Comparison of ENCODE assay signal across 8 cellular contexts in genomic region chr15:62165029-62165792, GRCh38. TPM values are rescaled to one million over a fixed set of nuclear protein-coding genes. Genes with fewer than 3 reads are reported as not detected.
A peak's percentile ranks its signal among the peaks of the same experiment; 100 is the strongest.
DNase-seq lines count a peak whose midpoint lies in the region; ATAC-seq and TF ChIP-seq lines count a peak whose summit lies in the region.

TSS of gene C2CD4B (minus strand) at chr15:62165285. CDS start at chr15:62164984, 301 bp downstream.

- WGBS in prostate gland, result 18% methylated on average over 38 of the region's 38 CpGs

- POLR2A ChIA-PET in activated CD4-positive, alpha-beta T cell treated with anti-CD3 and anti-CD28 coated beads for 36 hours (lab: Charles Lee), result interaction anchor here (0.6 kb wide), 1 partner anchor 10 kb away, joined by 4 read pairs; no protein-coding TSS in a partner anchor
- POLR2A ChIA-PET in HEK293T (lab: Yijun Ruan, JAX), result no interaction called here

- H3K27ac Mint-ChIP-seq in activated CD4-positive, alpha-beta T cell treated with anti-CD3 and anti-CD28 coated beads for 36 hours, result no peak within 1 kb of the TSS
- H3K27ac Mint-ChIP-seq in activated T-helper 1 cell treated with anti-CD3 and anti-CD28 coated beads, Interleukin-12 subunit alpha, Interleukin-12 subunit beta, Interleukin-2, Interleukin-4 antibody, amounts not matched to agents 30 ng/mL and 10 ng/mL and 1 ng/mL, durations not matched to agents 14 hours and 24 hours and 36 hours, result peak within 1 kb of the TSS; percentile 32

- H3K36me3 ChIP-seq in prostate gland, result no peaks in the 10 kb centered on the region

- no peaks in the 10 kb centered on the region for H3K9me3 ChIP-seq in prostate gland

- H3K27me3 Mint-ChIP-seq in activated CD4-positive, alpha-beta T cell treated with anti-CD3 and anti-CD28 coated beads for 36 hours, result peaks cover 49% of the 10 kb centered on the region
- H3K27me3 Mint-ChIP-seq in activated T-helper 1 cell treated with anti-CD3 and anti-CD28 coated beads, Interleukin-12 subunit alpha, Interleukin-12 subunit beta, Interleukin-2, Interleukin-4 antibody, amounts not matched to agents 30 ng/mL and 10 ng/mL and 1 ng/mL, durations not matched to agents 14 hours and 24 hours and 36 hours (ENCODE audit: insufficient read depth), result peaks cover 75% of the 10 kb centered on the region

- no peaks in the 10 kb centered on the region for H3K27me3 ChIP-seq in prostate gland (replicated peaks; ENCODE audit: insufficient read depth)

- peak; percentile 70 for TF ChIP-seq POLR2A in prostate gland (IDR thresholded peaks at IDR 0.05)

- TF ChIP-seq CTCF in prostate gland (IDR thresholded peaks at IDR 0.05), result peak in 2 of 4 experiments; percentile 6 to 17

- CTCF ChIA-PET in activated CD4-positive, alpha-beta T cell treated with anti-CD3 and anti-CD28 coated beads for 36 hours (lab: Charles Lee), result interaction anchor here (0.7 to 1.0 kb wide), 3 partner anchors 41 to 98 kb away, joined by 3 to 4 read pairs (median 3); partner anchors contain the start of gene C2CD4A
- CTCF ChIA-PET in HEK293T (lab: Yijun Ruan, JAX), result no interaction called here

- H3K27ac ChIP-seq in prostate gland, result no peak within 1 kb of the TSS

- peak within 1 kb of the TSS; percentile 17 to 34 for H3K4me3 ChIP-seq in prostate gland

- peak; percentile 83 for ATAC-seq in activated CD4-positive, alpha-beta T cell treated with anti-CD3 and anti-CD28 coated beads for 36 hours

- peak within 1 kb of the TSS; percentile 69 for H3K4me3 Mint-ChIP-seq in activated CD4-positive, alpha-beta T cell treated with anti-CD3 and anti-CD28 coated beads for 36 hours
- H3K4me3 Mint-ChIP-seq in activated T-helper 1 cell treated with anti-CD3 and anti-CD28 coated beads, Interleukin-12 subunit alpha, Interleukin-12 subunit beta, Interleukin-2, Interleukin-4 antibody, amounts not matched to agents 30 ng/mL and 10 ng/mL and 1 ng/mL, durations not matched to agents 14 hours and 24 hours and 36 hours, result peak within 1 kb of the TSS; percentile 83

- peak; percentile 60 for DNase-seq in activated CD4-positive, alpha-beta T cell treated with anti-CD3 and anti-CD28 coated beads for 36 hours
- DNase-seq in activated CD4-positive, alpha-beta T cell treated with anti-CD3 and anti-CD28 coated beads for 1 hour, result no peak
- no peak for DNase-seq in activated T-helper 1 cell treated with anti-CD3 and anti-CD28 coated beads, Interleukin-12 subunit alpha, Interleukin-12 subunit beta, Interleukin-2, Interleukin-4 antibody, amounts not matched to agents 30 ng/mL and 10 ng/mL and 1 ng/mL, durations not matched to agents 14 hours and 24 hours and 36 hours (ENCODE audit: low spot score)
- DNase-seq in cardiac septum (ENCODE audit: low spot score), result peak; percentile 87
- DNase-seq in prostate gland (ENCODE audit: low spot score), result peak; percentile 42
- DNase-seq in HEK293T (ENCODE audit: extremely low spot score), result no peak
- DNase-seq in amygdala (lab: John Stamatoyannopoulos, UW), result no peak
- DNase-seq in NCI-H146 treated with DMSO at 0.1 percent for 48 hours (lab: John Stamatoyannopoulos, UW; ENCODE audit: unreplicated experiment), result no peak

- H3K36me3 Mint-ChIP-seq in activated CD4-positive, alpha-beta T cell treated with anti-CD3 and anti-CD28 coated beads for 36 hours (ENCODE audit: low read depth), result no peaks in the 10 kb centered on the region
- no peaks in the 10 kb centered on the region for H3K36me3 Mint-ChIP-seq in activated T-helper 1 cell treated with anti-CD3 and anti-CD28 coated beads, Interleukin-12 subunit alpha, Interleukin-12 subunit beta, Interleukin-2, Interleukin-4 antibody, amounts not matched to agents 30 ng/mL and 10 ng/mL and 1 ng/mL, durations not matched to agents 14 hours and 24 hours and 36 hours (ENCODE audit: low read depth)

- no peaks in the 10 kb centered on the region for H3K9me3 Mint-ChIP-seq in activated CD4-positive, alpha-beta T cell treated with anti-CD3 and anti-CD28 coated beads for 36 hours (ENCODE audit: low read depth)
- no peaks in the 10 kb centered on the region for H3K9me3 Mint-ChIP-seq in activated T-helper 1 cell treated with anti-CD3 and anti-CD28 coated beads, Interleukin-12 subunit alpha, Interleukin-12 subunit beta, Interleukin-2, Interleukin-4 antibody, amounts not matched to agents 30 ng/mL and 10 ng/mL and 1 ng/mL, durations not matched to agents 14 hours and 24 hours and 36 hours

- H3K4me1 ChIP-seq in prostate gland (replicated peaks), result no peaks in the 10 kb centered on the region

- intact Hi-C loops in activated CD4-positive, alpha-beta T cell treated with anti-CD3 and anti-CD28 coated beads for 36 hours (cut with DNase I, micrococcal nuclease), result loop anchor here in 1 of 2 experiments (2.0 kb wide), 1 partner anchor 98 kb away; the partner anchor contains the start of gene C2CD4A
- intact Hi-C loops in activated T-helper 1 cell treated with anti-CD3 and anti-CD28 coated beads, Interleukin-12 subunit alpha, Interleukin-12 subunit beta, Interleukin-2, Interleukin-4 antibody, amounts not matched to agents 30 ng/mL and 10 ng/mL and 1 ng/mL, durations not matched to agents 14 hours and 24 hours and 36 hours (cut with micrococcal nuclease), result no loop called here
- intact Hi-C loops in cardiac septum (cut with DNase I) (loop anchor here (2.0 kb wide), 1 partner anchor 40 kb away; no protein-coding TSS in a partner anchor), prostate gland (cut with DNase I) (no loop called here)

- peaks cover 15% of the 10 kb centered on the region for H3K4me1 Mint-ChIP-seq in activated CD4-positive, alpha-beta T cell treated with anti-CD3 and anti-CD28 coated beads for 36 hours
- H3K4me1 Mint-ChIP-seq in activated T-helper 1 cell treated with anti-CD3 and anti-CD28 coated beads, Interleukin-12 subunit alpha, Interleukin-12 subunit beta, Interleukin-2, Interleukin-4 antibody, amounts not matched to agents 30 ng/mL and 10 ng/mL and 1 ng/mL, durations not matched to agents 14 hours and 24 hours and 36 hours (ENCODE audit: low read depth), result no peaks in the 10 kb centered on the region

TF ChIP-seq in HEK293T, 16 proteins besides CTCF, POLR2A, EP300 and RAD21:
- TF ChIP-seq LEF1 (IDR thresholded peaks at IDR 0.05; ENCODE audit: borderline replicate concordance) (no peak), ELF4 (IDR thresholded peaks at IDR 0.05) (no peak), BHLHE40 (IDR thresholded peaks at IDR 0.05; ENCODE audit: borderline replicate concordance) (no peak)
TF ChIP-seq in HEK293T: peak in this region for 0.

RNA-seq across cellular contexts. Expression of gene C2CD4B, which starts in this region (rescaled TPM):
- under 1 TPM; 0.19 to 0.37 TPM for total RNA-seq in activated CD4-positive, alpha-beta T cell treated with anti-CD3 and anti-CD28 coated beads for 36 hours
- total RNA-seq in activated T-helper 1 cell treated with anti-CD3 and anti-CD28 coated beads, Interleukin-12 subunit alpha, Interleukin-12 subunit beta, Interleukin-2, Interleukin-4 antibody, amounts not matched to agents 30 ng/mL and 10 ng/mL and 1 ng/mL, durations not matched to agents 14 hours and 24 hours and 36 hours, result 0.78 and 0.83 TPM in 2 replicates
- total RNA-seq in cardiac septum (1.7 TPM), prostate gland (1 to 10 TPM; 1.2 to 3.2 TPM)

Comparison
In these comparisons a context has a peak if more than half of its experiments do, and no peak if none do; other contexts are left out.
1. Peak in DNase-seq and ATAC-seq in activated CD4-positive, alpha-beta T cell treated with anti-CD3 and anti-CD28 coated beads for 36 hours; RNA of the gene not detected or under 1 TPM.
2. DNase-seq: peak in cardiac septum (single experiment) and prostate gland (single experiment); none in activated CD4-positive, alpha-beta T cell treated with anti-CD3 and anti-CD28 coated beads for 1 hour (single experiment), activated T-helper 1 cell treated with anti-CD3 and anti-CD28 coated beads, Interleukin-12 subunit alpha, Interleukin-12 subunit beta, Interleukin-2, Interleukin-4 antibody, amounts not matched to agents 30 ng/mL and 10 ng/mL and 1 ng/mL, durations not matched to agents 14 hours and 24 hours and 36 hours (single experiment), HEK293T (single experiment), amygdala (0 of 56) and NCI-H146 treated with DMSO at 0.1 percent for 48 hours (single experiment).